ENCODE assay signal across 30 cellular contexts in genomic region chr3:127805026-127805753, GRCh38. TPM values are rescaled to one million over a fixed set of nuclear protein-coding genes. Genes with fewer than 3 reads are reported as not detected.
DNase-seq lines count a peak whose midpoint lies in the region; TF ChIP-seq lines count a peak whose summit lies in the region.
"Had no signal": no experiment of that assay in that cellular context is flagged by ENCODE, and none has a peak within 500 bp of the region (broad histone marks: within the 10 kb centered on the region; RNA-seq: fewer than 3 reads in every experiment).

No MANE protein-coding gene starts in this region.

- in situ Hi-C loops in transverse colon (cut with MboI; ENCODE audit: low pct_ligation_motif_present in 1 of 4, low pct_unique_long_range_greater_than_20kb in 1 of 4, low sequenced_read_pairs in 3 of 4) = no loop called here

- no peak overlapping the region for H3K4me2 ChIP-seq in fibroblast of lung (ENCODE audit: extremely low read depth, insufficient read depth, low read length)
- H3K4me2 ChIP-seq: hepatocyte, KMS-11 had no signal

- peak; percentile 53 for DNase-seq in activated effector memory CD4-positive, alpha-beta T cell treated with anti-CD3 and anti-CD28 coated beads, Interleukin-2, amount 50 U/mL, for 16 hours
- no peak for DNase-seq in activated effector memory CD4-positive, alpha-beta T cell treated with Interleukin-2 at 50 U/mL for 16 hours
- DNase-seq in fibroblast of lung (ENCODE audit: low read depth in 2 of 2) (no peak), transverse colon (peak; percentile 2), dermis blood vessel endothelial cell (no peak), DMS79 treated with DMSO at 0.1 percent for 48 hours (lab: John Stamatoyannopoulos, UW) (no peak)
- DNase-seq in stimulated activated CD4-positive, alpha-beta T cell treated with anti-CD3 and anti-CD28 coated beads, Interleukin-2, amount 100 ng/mL, for 24 hours = no peak
- DNase-seq: activated CD4-positive, alpha-beta memory T cell treated with anti-CD3 and anti-CD28 coated beads, Interleukin-2, amount 10 ng/mL, durations not matched to agents 7 days and 5 days; activated CD8-positive, alpha-beta memory T cell treated with anti-CD3 and anti-CD28 coated beads, Interleukin-2, amount 50 U/mL, for 48 hours; activated naive CD8-positive, alpha-beta T cell treated with anti-CD3 and anti-CD28 coated beads for 36 hours; BE2C; DMS53; effector CD4-positive, alpha-beta T cell; erythroblast; GDM1; HCEC 1CT; left colon; mesendoderm; NCI-H1436; NCI-H345; NCI-H774; right cardiac atrium; spleen; stimulated activated CD4-positive, alpha-beta T cell treated with anti-CD3 and anti-CD28 coated beads, Interleukin-4, amount 100 ng/mL, for 24 hours; testis had no signal

- peak overlapping the region; percentile 84 for H3K27ac ChIP-seq in angular gyrus (ENCODE audit: low read depth, low read length)
- peak overlapping the region; percentile 70 for H3K27ac ChIP-seq in fibroblast of lung (ENCODE audit: insufficient read depth, low read length)
- no peak overlapping the region for H3K27ac ChIP-seq in transverse colon
- H3K27ac ChIP-seq: hepatocyte, KMS-11, testis, vagina had no signal

- no peak overlapping the region for H3K4me3 ChIP-seq in fibroblast of lung (replicated peaks in 1 of 4; ENCODE audit: control extremely low read depth in 1 of 4, insufficient read depth in 1 of 4, low read depth in 3 of 4, low read length in 4 of 4)
- H3K4me3 ChIP-seq in transverse colon = no peak overlapping the region
- H3K4me3 ChIP-seq: gastroesophageal sphincter, hepatocyte, spleen, testis, vagina had no signal

- no peak overlapping the region for H3K9ac ChIP-seq in fibroblast of lung (ENCODE audit: insufficient read depth, low read length)
- H3K9ac ChIP-seq: KMS-11 had no signal

- no peak for TF ChIP-seq EP300 in transverse colon (IDR thresholded peaks at IDR 0.05; ENCODE audit: low read depth)

- intact Hi-C loops in transverse colon (cut with DNase I; ENCODE audit: low total_unique reads) = no loop called here

- H3K9me3 ChIP-seq in fibroblast of lung (ENCODE audit: control insufficient read depth, insufficient read depth, low read depth, low read length) = no peaks in the 10 kb centered on the region
- H3K9me3 ChIP-seq in transverse colon = no peaks in the 10 kb centered on the region
- H3K9me3 ChIP-seq: BE2C, gastroesophageal sphincter, spleen, testis, vagina had no signal

- TF ChIP-seq CTCF in fibroblast of lung (conservative IDR thresholded peaks at IDR 0.05 in 1 of 2, IDR thresholded peaks at IDR 0.05 in 1 of 2; ENCODE audit: low read depth in 1 of 2, low read length in 2 of 2) (no peak), transverse colon (IDR thresholded peaks at IDR 0.05) (no peak)

- no peak overlapping the region for H2AFZ ChIP-seq in fibroblast of lung (ENCODE audit: low read length)
- H2AFZ ChIP-seq: hepatocyte had no signal

- H4K20me1 ChIP-seq in fibroblast of lung (ENCODE audit: control insufficient read depth, extremely low read depth, insufficient read depth, low read length) = no peaks in the 10 kb centered on the region

- H3K36me3 ChIP-seq in fibroblast of lung (ENCODE audit: control insufficient read depth, insufficient read depth, low read length) (peaks cover 10% of the 10 kb centered on the region), transverse colon (peaks cover 0 to 11% (median 0%) of the 10 kb centered on the region in 4 donors)
- H3K36me3 ChIP-seq: BE2C had no signal

- H3K4me1 ChIP-seq in fibroblast of lung (ENCODE audit: control insufficient read depth, extremely low read depth, insufficient read depth, low read length) = peaks cover 22% of the 10 kb centered on the region
- H3K4me1 ChIP-seq in transverse colon = peaks cover 0 to 10% (median 3%) of the 10 kb centered on the region in 4 donors
- H3K4me1 ChIP-seq: BE2C, testis, vagina had no signal

- H3K27me3 ChIP-seq in fibroblast of lung (ENCODE audit: control insufficient read depth, insufficient read depth, low read length) (no peaks in the 10 kb centered on the region), transverse colon (no peaks in the 10 kb centered on the region)
- H3K27me3 ChIP-seq: BE2C, gastroesophageal sphincter, hepatocyte, spleen, testis, vagina had no signal

- H3K79me2 ChIP-seq in fibroblast of lung (ENCODE audit: control insufficient read depth, insufficient read depth, low read length) = peaks cover 17% of the 10 kb centered on the region
- H3K79me2 ChIP-seq: hepatocyte had no signal

- WGBS in transverse colon (ENCODE audit: low coverage in 1 of 2), 2 donors = 78 to 89% methylated on average over 8 to 10 of the region's 10 CpGs

- TF ChIP-seq POLR2A in transverse colon (IDR thresholded peaks at IDR 0.05) = no peak

RNA-seq across cellular contexts. Expression of gene MGLL, which starts 17.1 kb away (rescaled TPM):
- 15.2 and 60.1 TPM in 2 replicates for total RNA-seq in fibroblast of lung
- polyA plus RNA-seq in fibroblast of lung = 69.8 and 122 TPM in 2 replicates
- polyA plus RNA-seq in fibroblast of lung (2012) = 101 and 175 TPM in 2 replicates
- 75.2 and 302 TPM in 2 replicates for polyA minus RNA-seq in fibroblast of lung (ENCODE audit: low replicate concordance)
- 100 to 1,000 TPM; 150 to 329 (median 294) TPM for total RNA-seq in transverse colon
- 35.7 and 73.0 TPM in 2 replicates for total RNA-seq in dermis blood vessel endothelial cell

Comparison
In these comparisons a context has a peak if more than half of its experiments do, and no peak if none do; other contexts are left out.
1. DNase-seq: peak in activated effector memory CD4-positive, alpha-beta T cell treated with anti-CD3 and anti-CD28 coated beads, Interleukin-2, amount 50 U/mL, for 16 hours (single experiment) and transverse colon (single experiment); none in activated effector memory CD4-positive, alpha-beta T cell treated with Interleukin-2 at 50 U/mL for 16 hours (single experiment), fibroblast of lung (0 of 2), dermis blood vessel endothelial cell (single experiment), DMS79 treated with DMSO at 0.1 percent for 48 hours (single experiment) and stimulated activated CD4-positive, alpha-beta T cell treated with anti-CD3 and anti-CD28 coated beads, Interleukin-2, amount 100 ng/mL, for 24 hours (0 of 2).
2. H3K27ac ChIP-seq: peak in angular gyrus (single experiment) and fibroblast of lung (single experiment); none in transverse colon (0 of 4).